7 cellular contexts compared by ENCODE assay signal in genomic region chr9:81678088-81678487, GRCh38. TPM values are rescaled to one million over a fixed set of nuclear protein-coding genes. Genes with fewer than 3 reads are reported as not detected.
"Had no signal": no experiment of that assay in that cellular context is flagged by ENCODE, and none has a peak within 500 bp of the region (broad histone marks: within the 10 kb centered on the region; RNA-seq: fewer than 3 reads in every experiment).

No MANE protein-coding gene starts in this region.

- DNase-seq: GOT3, H7, KG1 had no signal

- H2AFZ ChIP-seq: GM23248 had no signal

- H3K9ac ChIP-seq: GM23248 had no signal

- H3K4me3 ChIP-seq: GM23248, HAP-1, K562 had no signal

- H3K36me3 ChIP-seq: HAP-1 had no signal

- H3K9me3 ChIP-seq: HAP-1 had no signal

- H3K4me1 ChIP-seq: HAP-1 had no signal

- H3K27ac ChIP-seq: GM23248 had no signal

- ATAC-seq: HCT116, K562 had no signal

RNA-seq across cellular contexts. Expression of gene TLE1, which starts 11.3 kb away (rescaled TPM):
- polyA plus RNA-seq: K562 had no signal
